Comparison of ENCODE assay signal across 9 cellular contexts in the genomic region with DNA sequence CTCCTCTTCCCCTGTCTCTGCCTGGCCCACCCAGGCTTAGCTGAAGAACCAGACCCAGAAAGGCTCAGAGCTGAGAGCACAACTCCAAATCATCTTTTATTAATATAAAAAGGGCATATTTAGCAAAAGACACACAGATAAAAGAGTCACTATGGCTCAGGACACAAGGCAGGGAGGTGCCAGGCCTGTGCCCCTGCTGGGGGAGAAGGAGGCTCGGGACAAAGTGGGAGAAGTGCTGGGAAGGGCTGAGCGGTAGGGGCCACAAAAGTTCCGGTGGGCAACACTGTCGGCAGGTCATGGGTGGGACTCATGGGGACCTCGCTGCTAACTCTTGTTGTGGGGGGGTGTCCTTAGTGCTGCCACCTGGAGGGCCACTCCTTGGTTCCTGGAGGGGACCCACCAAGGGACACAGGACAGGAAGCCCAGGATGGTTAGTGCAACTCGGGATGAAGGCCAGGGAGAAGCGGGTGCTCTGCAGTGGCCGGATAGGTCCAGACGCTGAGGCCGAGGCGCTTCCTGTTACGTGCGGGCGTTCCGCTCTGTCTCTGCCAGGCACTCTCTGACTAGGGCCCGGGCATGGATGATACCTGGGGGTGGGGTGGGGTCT. TPM values are rescaled to one million over a fixed set of nuclear protein-coding genes. Genes with fewer than 3 reads are reported as not detected.
DNase-seq lines count a peak whose midpoint lies in the region; ATAC-seq and TF ChIP-seq lines count a peak whose summit lies in the region.
"Had no signal": no experiment of that assay in that cellular context is flagged by ENCODE, and none has a peak within 500 bp of the region (broad histone marks: within the 10 kb centered on the region; RNA-seq: fewer than 3 reads in every experiment).

No MANE protein-coding gene starts in this region.

- H3K27me3 ChIP-seq in CD4-positive, alpha-beta T cell (ENCODE audit: control insufficient read depth, insufficient read depth, low read length) = no peaks in the 10 kb centered on the region
- H3K27me3 ChIP-seq in NT2/D1 (ENCODE audit: insufficient read depth, insufficient read length) = peaks cover 12% of the 10 kb centered on the region
- H3K27me3 ChIP-seq in effector memory CD4-positive, alpha-beta T cell (replicated peaks; ENCODE audit: control insufficient read depth, insufficient read depth, low read length, poor library complexity, severe bottlenecking) = no peaks in the 10 kb centered on the region
- peaks cover 25% of the 10 kb centered on the region for H3K27me3 ChIP-seq in neutrophil

- in situ Hi-C loops in G401 (cut with HindIII; ENCODE audit: low sequenced_read_pairs) = no loop called here

- POLR2A ChIA-PET in CD4-positive, alpha-beta T cell (lab: Charles Lee) = interaction anchor here (1.0 to 3.0 kb wide), 9 partner anchors 21 to 153 kb away, joined by 3 to 35 read pairs (median 7); a partner anchor contains a TSS

- H3K4me3 ChIP-seq in NT2/D1 (ENCODE audit: insufficient read length, low read depth) (no peak overlapping the region), neutrophil (ENCODE audit: low read depth in 1 of 2, low read length in 1 of 2) (peak overlapping the region; percentile 85 to 88)
- no peak overlapping the region for H3K4me3 ChIP-seq in effector memory CD4-positive, alpha-beta T cell (ENCODE audit: insufficient read depth, low read depth, low read length, poor library complexity, severe bottlenecking)

- H3K4me1 ChIP-seq in NT2/D1 (ENCODE audit: insufficient read depth, insufficient read length) (peaks cover 34% of the 10 kb centered on the region), neutrophil (ENCODE audit: control insufficient read depth in 1 of 2, insufficient read depth in 1 of 2, low read depth in 1 of 2, low read length in 1 of 2) (peaks cover 48 to 49% of the 10 kb centered on the region in 2 experiments)
- peaks cover 41% of the 10 kb centered on the region for H3K4me1 ChIP-seq in effector memory CD4-positive, alpha-beta T cell (ENCODE audit: control insufficient read depth, insufficient read depth, low read length, poor library complexity, severe bottlenecking)

- CTCF ChIA-PET in CD4-positive, alpha-beta T cell (lab: Charles Lee) = interaction anchor here (0.8 to 1.9 kb wide), 9 partner anchors 37 to 189 kb away, joined by 3 to 8 read pairs (median 4); a partner anchor contains a TSS

- intact Hi-C loops in CD4-positive, alpha-beta T cell (cut with DNase I, micrococcal nuclease) = loop anchor here (1.0 to 10.0 kb wide), 12 partner anchors 23 to 264 kb away; a partner anchor contains a TSS

- H3K4me1 Mint-ChIP-seq in CD4-positive, alpha-beta T cell (ENCODE audit: low read depth) = peaks cover 48% of the 10 kb centered on the region

- no peaks in the 10 kb centered on the region for H3K9me3 ChIP-seq in CD4-positive, alpha-beta T cell (ENCODE audit: control insufficient read depth, low read length)
- H3K9me3 ChIP-seq in NT2/D1 (ENCODE audit: insufficient read depth, low read length) = no peaks in the 10 kb centered on the region
- H3K9me3 ChIP-seq in effector memory CD4-positive, alpha-beta T cell (ENCODE audit: control insufficient read depth, low read length) = no peaks in the 10 kb centered on the region
- H3K9me3 ChIP-seq in neutrophil = no peaks in the 10 kb centered on the region

- H3K27ac Mint-ChIP-seq in CD4-positive, alpha-beta T cell = peak overlapping the region; percentile 98

- peak overlapping the region; percentile 79 for H3K9ac ChIP-seq in NT2/D1 (ENCODE audit: insufficient read length, low read depth)

- no peak for ATAC-seq in CD4-positive, alpha-beta T cell (ENCODE audit: poor library complexity)
- ATAC-seq in GM19324 (IDR thresholded peaks at IDR 0.05; ENCODE audit: low FRiP score, unreplicated experiment) (no peak), GM19397 (IDR thresholded peaks at IDR 0.05; ENCODE audit: unreplicated experiment) (no peak)

- peaks cover 30% of the 10 kb centered on the region for H3K36me3 Mint-ChIP-seq in CD4-positive, alpha-beta T cell (ENCODE audit: low read depth)

- peak overlapping the region; percentile 93 for H3K4me3 Mint-ChIP-seq in CD4-positive, alpha-beta T cell

- no peaks in the 10 kb centered on the region for H3K9me3 Mint-ChIP-seq in CD4-positive, alpha-beta T cell

- peak overlapping the region; percentile 79 for H3K27ac ChIP-seq in CD4-positive, alpha-beta T cell (ENCODE audit: low read depth, low read length)
- H3K27ac ChIP-seq in effector memory CD4-positive, alpha-beta T cell (ENCODE audit: insufficient read depth, low read length, poor library complexity, severe bottlenecking) = peak overlapping the region; percentile 81
- peak overlapping the region; percentile 92 for H3K27ac ChIP-seq in neutrophil

- peaks cover 30% of the 10 kb centered on the region for H3K36me3 ChIP-seq in NT2/D1 (ENCODE audit: insufficient read depth, insufficient read length, low read length)
- H3K36me3 ChIP-seq in effector memory CD4-positive, alpha-beta T cell (ENCODE audit: control insufficient read depth, insufficient read depth, low read length) = peaks cover 15% of the 10 kb centered on the region
- peaks cover 16% of the 10 kb centered on the region for H3K36me3 ChIP-seq in neutrophil

- TF ChIP-seq CTCF in CD4-positive, alpha-beta T cell (IDR thresholded peaks at IDR 0.05) = peak; percentile 64
- TF ChIP-seq CTCF in neutrophil (IDR thresholded peaks at IDR 0.05) = no peak

- H3K27me3 Mint-ChIP-seq in CD4-positive, alpha-beta T cell = no peaks in the 10 kb centered on the region

- DNase-seq in CD4-positive, alpha-beta T cell = no peak
- DNase-seq in NT2/D1 (ENCODE audit: low read depth, low spot score) = no peak
- DNase-seq in effector memory CD4-positive, alpha-beta T cell = no peak
- no peak for DNase-seq in epidermal melanocyte (ENCODE audit: insufficient read length, low spot score)
- DNase-seq in G401 (ENCODE audit: low spot score) = no peak

RNA-seq across cellular contexts. Expression of a gene that starts 1.4 kb away (rescaled TPM):
- total RNA-seq in CD4-positive, alpha-beta T cell = 10 to 100 TPM; 90.0 to 94.8 TPM
- total RNA-seq in G401 (2014; rRNA removed; shearing (Covaris generic)) = 27.0 and 35.2 TPM in 2 replicates

RNA-seq across cellular contexts. Expression of a gene that starts 1.4 kb away (rescaled TPM):
- total RNA-seq in CD4-positive, alpha-beta T cell = 10 to 100 TPM; 19.5 to 22.0 TPM
- total RNA-seq in G401 (2014; rRNA removed; shearing (Covaris generic)) = 36.1 and 36.4 TPM in 2 replicates

RNA-seq across cellular contexts. Expression of a gene that starts 16.7 kb away (rescaled TPM):
- not detected for total RNA-seq in CD4-positive, alpha-beta T cell
- total RNA-seq in G401 (2014; rRNA removed; shearing (Covaris generic)) = not detected in 2 replicates
- total RNA-seq: aorta had no signal

RNA-seq across cellular contexts. Expression of a gene that starts 23.7 kb away (rescaled TPM):
- 100 to 1,000 TPM; 115 to 117 TPM for total RNA-seq in CD4-positive, alpha-beta T cell
- total RNA-seq in G401 (2014; rRNA removed; shearing (Covaris generic)) = 73.5 and 102 TPM in 2 replicates

RNA-seq across cellular contexts. Expression of a gene that starts 37.5 kb away (rescaled TPM):
- total RNA-seq in CD4-positive, alpha-beta T cell = 10 to 100 TPM; 49.9 to 52.4 TPM
- total RNA-seq in G401 (2014; rRNA removed; shearing (Covaris generic)) = 88.8 and 126 TPM in 2 replicates

Comparison
In these comparisons a context has a peak if more than half of its experiments do, and no peak if none do; other contexts are left out.
1. H3K4me3 ChIP-seq: peak in neutrophil (2 of 2); none in NT2/D1 (single experiment) and effector memory CD4-positive, alpha-beta T cell (single experiment).
2. Peak in every context shown above with its lines, with median percentiles within 50 percentile points of each other: H3K27ac ChIP-seq.